1 cellular context compared by ENCODE assay signal in genomic region chr20:21713901-21714296, GRCh38.
TF ChIP-seq lines count a peak whose summit lies in the region.

No MANE protein-coding gene starts in this region.

TF ChIP-seq in H1, 55 proteins besides CTCF, POLR2A, EP300 and RAD21:
- TF ChIP-seq EZH2 (IDR thresholded peaks at IDR 0.05; ENCODE audit: low read depth, low read length, severe bottlenecking): peak; percentile 90
- no peak for TF ChIP-seq TAF7 (optimal IDR thresholded peaks at IDR 0.05; ENCODE audit: borderline replicate concordance, low read depth, low read length)
- TF ChIP-seq ZNF274 (IDR thresholded peaks at IDR 0.05; ENCODE audit: borderline replicate concordance, extremely low read depth, low read length): no peak
- no peak for TF ChIP-seq BRCA1 (IDR thresholded peaks at IDR 0.05; ENCODE audit: low read depth, low read length)
- peak; percentile 20 for TF ChIP-seq RNF2 (IDR thresholded peaks at IDR 0.05; ENCODE audit: borderline replicate concordance, low read depth, low read length, missing control alignments, poor library complexity, severe bottlenecking)
- no peak for TF ChIP-seq NRF1 (IDR thresholded peaks at IDR 0.05; ENCODE audit: low read depth, low read length)
- TF ChIP-seq MAX (IDR thresholded peaks at IDR 0.05): peak; percentile 45
- peak; percentile 85; the same call in 1 of the 2 replicates for TF ChIP-seq SUZ12 (IDR thresholded peaks at IDR 0.05; ENCODE audit: low read length)
- TF ChIP-seq MAFK (IDR thresholded peaks at IDR 0.05; ENCODE audit: low read depth, low read length): no peak
